ENCODE assay signal across 14 cellular contexts in genomic region chr16:75233611-75233938, GRCh38. TPM values are rescaled to one million over a fixed set of nuclear protein-coding genes. Genes with fewer than 3 reads are reported as not detected.
DNase-seq lines count a peak whose midpoint lies in the region; ATAC-seq and TF ChIP-seq lines count a peak whose summit lies in the region.
"Had no signal": no experiment of that assay in that cellular context is flagged by ENCODE, and none has a peak within 500 bp of the region (broad histone marks: within the 10 kb centered on the region; RNA-seq: fewer than 3 reads in every experiment).

No MANE protein-coding gene starts in this region.

- H3K4me1 ChIP-seq in DND-41 (ENCODE audit: insufficient read depth, low read length) = peaks cover 6% of the 10 kb centered on the region
- H3K4me1 ChIP-seq in skeletal muscle tissue (ENCODE audit: control insufficient read depth in 3 of 3, insufficient read depth in 3 of 3, low read length in 3 of 3) = peaks cover 26 to 44% (median 40%) of the 10 kb centered on the region in 3 donors

- H3K27ac Mint-ChIP-seq in activated T-helper 1 cell treated with anti-CD3 and anti-CD28 coated beads, Interleukin-12 subunit alpha, Interleukin-12 subunit beta, Interleukin-2, Interleukin-4 antibody, amounts not matched to agents 30 ng/mL and 10 ng/mL and 1 ng/mL, durations not matched to agents 14 hours and 24 hours and 36 hours = peak overlapping the region; percentile 65
- peak overlapping the region; percentile 28 for H3K27ac Mint-ChIP-seq in glutamatergic neuron (ENCODE audit: unreplicated experiment)
- H3K27ac Mint-ChIP-seq: effector memory CD8-positive, alpha-beta T cell; stimulated activated memory B cell treated with anti-CD40 and anti-IgM and Interleukin-4, amounts not matched to agents 10 μg/mL and 1 μg/mL and 100 μg/mL, for 72 hours had no signal

- DNase-seq in DND-41 (no peak), glutamatergic neuron (no peak), NCI-H187 treated with DMSO at 0.1 percent for 48 hours (lab: John Stamatoyannopoulos, UW) (no peak), GM13976 (ENCODE audit: low spot score) (no peak)
- no peak for DNase-seq in activated T-helper 1 cell treated with anti-CD3 and anti-CD28 coated beads, Interleukin-12 subunit alpha, Interleukin-12 subunit beta, Interleukin-2, Interleukin-4 antibody, amounts not matched to agents 30 ng/mL and 10 ng/mL and 1 ng/mL, durations not matched to agents 14 hours and 24 hours and 36 hours (ENCODE audit: low spot score)
- no peak for DNase-seq in effector CD8-positive, alpha-beta T cell (lab: John Stamatoyannopoulos, UW)
- DNase-seq: brain microvascular endothelial cell, SHP77 had no signal

- no peaks in the 10 kb centered on the region for H3K36me3 ChIP-seq in DND-41 (ENCODE audit: insufficient read depth, low read length)
- peaks cover 45 to 50% (median 48%) of the 10 kb centered on the region in 3 donors for H3K36me3 ChIP-seq in skeletal muscle tissue (ENCODE audit: control insufficient read depth in 3 of 3, insufficient read depth in 3 of 3, low read length in 3 of 3)

- H3K27me3 ChIP-seq in DND-41 (ENCODE audit: insufficient read depth, low read length, poor library complexity) (no peaks in the 10 kb centered on the region), skeletal muscle tissue (ENCODE audit: control insufficient read depth in 3 of 3, insufficient read depth in 3 of 3, low read length in 3 of 3) (peaks cover 0 to 2% (median 0%) of the 10 kb centered on the region in 3 donors)
- H3K27me3 ChIP-seq: brain microvascular endothelial cell had no signal

- no peaks in the 10 kb centered on the region for H3K9me3 Mint-ChIP-seq in activated T-helper 1 cell treated with anti-CD3 and anti-CD28 coated beads, Interleukin-12 subunit alpha, Interleukin-12 subunit beta, Interleukin-2, Interleukin-4 antibody, amounts not matched to agents 30 ng/mL and 10 ng/mL and 1 ng/mL, durations not matched to agents 14 hours and 24 hours and 36 hours
- peaks cover 26% of the 10 kb centered on the region for H3K9me3 Mint-ChIP-seq in glutamatergic neuron (ENCODE audit: unreplicated experiment)
- H3K9me3 Mint-ChIP-seq: effector memory CD8-positive, alpha-beta T cell; stimulated activated memory B cell treated with anti-CD40 and anti-IgM and Interleukin-4, amounts not matched to agents 10 μg/mL and 1 μg/mL and 100 μg/mL, for 72 hours had no signal

- intact Hi-C loops in activated T-helper 1 cell treated with anti-CD3 and anti-CD28 coated beads, Interleukin-12 subunit alpha, Interleukin-12 subunit beta, Interleukin-2, Interleukin-4 antibody, amounts not matched to agents 30 ng/mL and 10 ng/mL and 1 ng/mL, durations not matched to agents 14 hours and 24 hours and 36 hours (cut with micrococcal nuclease) = loop anchor here (1.0 to 5.0 kb wide), 2 partner anchors 36 to 531 kb away; no protein-coding TSS in a partner anchor

- H3K79me2 ChIP-seq in DND-41 (ENCODE audit: insufficient read depth, low read length) = no peaks in the 10 kb centered on the region

- ATAC-seq in DND-41 (ENCODE audit: insufficient read depth, low read depth) (no peak), HG03139 (IDR thresholded peaks at IDR 0.05; ENCODE audit: unreplicated experiment) (no peak)

- H2AFZ ChIP-seq in DND-41 (ENCODE audit: low read depth, low read length) = no peak overlapping the region; the same call in 1 of the 2 replicates

- no peaks in the 10 kb centered on the region for H3K36me3 Mint-ChIP-seq in activated T-helper 1 cell treated with anti-CD3 and anti-CD28 coated beads, Interleukin-12 subunit alpha, Interleukin-12 subunit beta, Interleukin-2, Interleukin-4 antibody, amounts not matched to agents 30 ng/mL and 10 ng/mL and 1 ng/mL, durations not matched to agents 14 hours and 24 hours and 36 hours (ENCODE audit: low read depth)
- no peaks in the 10 kb centered on the region for H3K36me3 Mint-ChIP-seq in glutamatergic neuron (ENCODE audit: unreplicated experiment)
- H3K36me3 Mint-ChIP-seq: stimulated activated memory B cell treated with anti-CD40 and anti-IgM and Interleukin-4, amounts not matched to agents 10 μg/mL and 1 μg/mL and 100 μg/mL, for 72 hours had no signal

- peak overlapping the region; percentile 48; the same call in 1 of the 2 replicates for H3K4me2 ChIP-seq in DND-41 (ENCODE audit: insufficient read depth, low read length)

- peaks cover 9% of the 10 kb centered on the region for H3K27me3 Mint-ChIP-seq in activated T-helper 1 cell treated with anti-CD3 and anti-CD28 coated beads, Interleukin-12 subunit alpha, Interleukin-12 subunit beta, Interleukin-2, Interleukin-4 antibody, amounts not matched to agents 30 ng/mL and 10 ng/mL and 1 ng/mL, durations not matched to agents 14 hours and 24 hours and 36 hours (ENCODE audit: insufficient read depth)
- peaks cover 10% of the 10 kb centered on the region for H3K27me3 Mint-ChIP-seq in glutamatergic neuron (ENCODE audit: unreplicated experiment)
- H3K27me3 Mint-ChIP-seq: effector memory CD8-positive, alpha-beta T cell had no signal

- no peak overlapping the region for H3K4me3 ChIP-seq in DND-41 (ENCODE audit: low read depth in 1 of 2, low read length in 2 of 2)
- H3K4me3 ChIP-seq in skeletal muscle tissue (ENCODE audit: low read length in 3 of 3) = no peak overlapping the region
- H3K4me3 ChIP-seq: lower lobe of right lung had no signal

- TF ChIP-seq CTCF in DND-41 (IDR thresholded peaks at IDR 0.05; ENCODE audit: borderline replicate concordance, extremely low read depth, low read length, poor library complexity, severe bottlenecking) (no peak), glutamatergic neuron (IDR thresholded peaks at IDR 0.05; ENCODE audit: partially characterized antibody, unreplicated experiment) (no peak), GM13976 (IDR thresholded peaks at IDR 0.05; ENCODE audit: borderline replicate concordance, control extremely low read depth, extremely low read depth, insufficient read depth, missing control alignments) (no peak)

- peaks cover 8% of the 10 kb centered on the region; the same call in 1 of the 2 replicates for H4K20me1 ChIP-seq in DND-41 (ENCODE audit: insufficient read depth, low read length)

- H3K4me1 Mint-ChIP-seq in activated T-helper 1 cell treated with anti-CD3 and anti-CD28 coated beads, Interleukin-12 subunit alpha, Interleukin-12 subunit beta, Interleukin-2, Interleukin-4 antibody, amounts not matched to agents 30 ng/mL and 10 ng/mL and 1 ng/mL, durations not matched to agents 14 hours and 24 hours and 36 hours (ENCODE audit: low read depth) = no peaks in the 10 kb centered on the region
- peaks cover 15% of the 10 kb centered on the region for H3K4me1 Mint-ChIP-seq in glutamatergic neuron (ENCODE audit: low read depth, unreplicated experiment)

- H3K9ac ChIP-seq in DND-41 (ENCODE audit: low read depth, low read length) (peak overlapping the region; percentile 14; the same call in 1 of the 2 replicates), skeletal muscle tissue (ENCODE audit: low read depth in 1 of 3, low read length in 3 of 3) (peak overlapping the region in 1 of 3 donors; percentile 35)

- no peak overlapping the region for H3K4me3 Mint-ChIP-seq in activated T-helper 1 cell treated with anti-CD3 and anti-CD28 coated beads, Interleukin-12 subunit alpha, Interleukin-12 subunit beta, Interleukin-2, Interleukin-4 antibody, amounts not matched to agents 30 ng/mL and 10 ng/mL and 1 ng/mL, durations not matched to agents 14 hours and 24 hours and 36 hours
- H3K4me3 Mint-ChIP-seq in glutamatergic neuron (ENCODE audit: unreplicated experiment) = no peak overlapping the region
- H3K4me3 Mint-ChIP-seq: stimulated activated memory B cell treated with anti-CD40 and anti-IgM and Interleukin-4, amounts not matched to agents 10 μg/mL and 1 μg/mL and 100 μg/mL, for 72 hours had no signal

- H3K27ac ChIP-seq in DND-41 (ENCODE audit: low read length) = no peak overlapping the region
- H3K27ac ChIP-seq in skeletal muscle tissue (ENCODE audit: low read depth, low read length) = peak overlapping the region; percentile 71

- H3K9me3 ChIP-seq in DND-41 (ENCODE audit: insufficient read depth, low read length, severe bottlenecking) (no peaks in the 10 kb centered on the region), skeletal muscle tissue (ENCODE audit: control insufficient read depth in 3 of 3, low read length in 3 of 3) (no peaks in the 10 kb centered on the region)
- H3K9me3 ChIP-seq: lower lobe of right lung had no signal

- in situ Hi-C loops in GM13976 (cut with MboI; ENCODE audit: low sequenced_read_pairs, unreplicated experiment) = no loop called here

RNA-seq across cellular contexts. Expression of gene CTRB1, which starts 14.8 kb away (rescaled TPM):
- not detected in 2 replicates for total RNA-seq in activated T-helper 1 cell treated with anti-CD3 and anti-CD28 coated beads, Interleukin-12 subunit alpha, Interleukin-12 subunit beta, Interleukin-2, Interleukin-4 antibody, amounts not matched to agents 30 ng/mL and 10 ng/mL and 1 ng/mL, durations not matched to agents 14 hours and 24 hours and 36 hours
- not detected for total RNA-seq in glutamatergic neuron (ENCODE audit: unreplicated experiment)
- not detected for total RNA-seq in skeletal muscle tissue
- total RNA-seq: fibroblast of villous mesenchyme, lower lobe of right lung had no signal

RNA-seq across cellular contexts. Expression of gene BCAR1, which starts 17.8 kb away (rescaled TPM):
- total RNA-seq in activated T-helper 1 cell treated with anti-CD3 and anti-CD28 coated beads, Interleukin-12 subunit alpha, Interleukin-12 subunit beta, Interleukin-2, Interleukin-4 antibody, amounts not matched to agents 30 ng/mL and 10 ng/mL and 1 ng/mL, durations not matched to agents 14 hours and 24 hours and 36 hours = 0.13 and 0.61 TPM in 2 replicates
- total RNA-seq in glutamatergic neuron (ENCODE audit: unreplicated experiment) (212 TPM), skeletal muscle tissue (19.3 TPM)

RNA-seq across cellular contexts. Expression of gene CTRB2, which starts 26.6 kb away (rescaled TPM):
- total RNA-seq in activated T-helper 1 cell treated with anti-CD3 and anti-CD28 coated beads, Interleukin-12 subunit alpha, Interleukin-12 subunit beta, Interleukin-2, Interleukin-4 antibody, amounts not matched to agents 30 ng/mL and 10 ng/mL and 1 ng/mL, durations not matched to agents 14 hours and 24 hours and 36 hours = not detected in 2 replicates
- not detected for total RNA-seq in glutamatergic neuron (ENCODE audit: unreplicated experiment)
- total RNA-seq in skeletal muscle tissue = not detected
- total RNA-seq: fibroblast of villous mesenchyme had no signal

Comparison
In these comparisons a context has a peak if more than half of its experiments do, and no peak if none do; other contexts are left out.
1. RNA of gene BCAR1, which starts 17.8 kb away (total RNA-seq): 212 TPM in glutamatergic neuron (single experiment) and 19.3 TPM in skeletal muscle tissue (single experiment); 0.13 to 0.61 TPM in activated T-helper 1 cell treated with anti-CD3 and anti-CD28 coated beads, Interleukin-12 subunit alpha, Interleukin-12 subunit beta, Interleukin-2, Interleukin-4 antibody, amounts not matched to agents 30 ng/mL and 10 ng/mL and 1 ng/mL, durations not matched to agents 14 hours and 24 hours and 36 hours; every median in the first group is over 10 times any median in the second.